Comparison of ENCODE assay signal across 32 cellular contexts in genomic region chr1:231248778-231249177, GRCh38.
"Had no signal": no experiment of that assay in that cellular context is flagged by ENCODE, and none has a peak within 500 bp of the region (broad histone marks: within the 10 kb centered on the region; RNA-seq: fewer than 3 reads in every experiment).

No MANE protein-coding gene starts in this region.

- H3K27ac Mint-ChIP-seq: activated CD4-positive, alpha-beta memory T cell treated with anti-CD3 and anti-CD28 coated beads for 36 hours; activated CD4-positive, alpha-beta T cell treated with anti-CD3 and anti-CD28 coated beads, Interleukin-2, amount 10 ng/mL, durations not matched to agents 24 days and 14 days; activated naive CD4-positive, alpha-beta T cell treated with anti-CD3 and anti-CD28 coated beads for 36 hours; activated naive CD8-positive, alpha-beta T cell treated with anti-CD3 and anti-CD28 coated beads for 36 hours; activated T-helper 1 cell treated with anti-CD3 and anti-CD28 coated beads, Interleukin-12 subunit alpha, Interleukin-12 subunit beta, Interleukin-2, Interleukin-4 antibody, amounts not matched to agents 30 ng/mL and 10 ng/mL and 1 ng/mL, durations not matched to agents 14 hours and 24 hours and 36 hours; mesothelial cell of epicardium; progenitor cell of endocrine pancreas; stimulated activated naive B cell treated with anti-CD40 and anti-IgM and Interleukin-4, amounts not matched to agents 10 μg/mL and 1 μg/mL and 100 μg/mL, for 72 hours had no signal

- H3K9me3 ChIP-seq: adrenal gland, body of pancreas, ovary, sigmoid colon, stomach, thyroid gland had no signal

- H3K27me3 Mint-ChIP-seq: activated CD4-positive, alpha-beta memory T cell treated with anti-CD3 and anti-CD28 coated beads for 36 hours; activated CD4-positive, alpha-beta T cell treated with anti-CD3 and anti-CD28 coated beads, Interleukin-2, amount 10 ng/mL, durations not matched to agents 24 days and 14 days; activated naive CD8-positive, alpha-beta T cell treated with anti-CD3 and anti-CD28 coated beads for 36 hours; naive thymus-derived CD4-positive, alpha-beta T cell; progenitor cell of endocrine pancreas; stimulated activated naive B cell treated with anti-CD40 and anti-IgM and Interleukin-4, amounts not matched to agents 10 μg/mL and 1 μg/mL and 100 μg/mL, for 72 hours had no signal

- H3K4me1 Mint-ChIP-seq: mesothelial cell of epicardium had no signal

- H3K27ac ChIP-seq: adrenal gland, body of pancreas, coronary artery, dorsolateral prefrontal cortex, ovary, sigmoid colon, stomach, thyroid gland, WERI-Rb-1 had no signal

- DNase-seq: activated CD4-positive, alpha-beta memory T cell treated with anti-CD3 and anti-CD28 coated beads for 36 hours; activated CD4-positive, alpha-beta T cell treated with anti-CD3 and anti-CD28 coated beads, Interleukin-2, amount 10 ng/mL, durations not matched to agents 24 days and 14 days; activated CD4-positive, CD25-positive, alpha-beta regulatory T cell treated with anti-CD3 and anti-CD28 coated beads, Interleukin-2, amount 50 U/mL, for 72 hours; activated CD8-positive, alpha-beta memory T cell treated with anti-CD3 and anti-CD28 coated beads, Interleukin-2, amount 50 U/mL, for 4 hours; activated effector memory CD4-positive, alpha-beta T cell treated with anti-CD3 and anti-CD28 coated beads, Interleukin-2, amount 50 U/mL, for 16 hours; activated naive CD4-positive, alpha-beta T cell treated with anti-CD3 and anti-CD28 coated beads for 36 hours; activated naive CD8-positive, alpha-beta T cell treated with anti-CD3 and anti-CD28 coated beads for 36 hours; activated T-cell treated with anti-CD3 and anti-CD28 coated beads, Interleukin-2, amount 50 U/mL, for 1 hour; adrenal gland; aorta; body of pancreas; dorsolateral prefrontal cortex; effector memory CD4-positive, alpha-beta T cell; erythroblast; head of caudate nucleus; hippocampal formation; left cardiac atrium; mammary epithelial cell; naive thymus-derived CD4-positive, alpha-beta T cell; ovary; sigmoid colon; small intestine; stimulated activated CD4-positive, alpha-beta T cell treated with anti-CD3 and anti-CD28 coated beads, Interleukin-4, amount 100 ng/mL, for 4 hours; stimulated activated naive B cell treated with anti-CD40 and anti-IgM and Interleukin-4, amounts not matched to agents 10 μg/mL and 1 μg/mL and 100 μg/mL, for 72 hours; stomach; T-helper 9 cell; thyroid gland; WERI-Rb-1 had no signal

- H3K27me3 ChIP-seq: adrenal gland, body of pancreas, dorsolateral prefrontal cortex, ovary, sigmoid colon, stomach, thyroid gland had no signal

- H3K4me1 ChIP-seq: body of pancreas, thyroid gland had no signal

- H3K4me3 Mint-ChIP-seq: activated CD4-positive, alpha-beta memory T cell treated with anti-CD3 and anti-CD28 coated beads for 36 hours; activated CD4-positive, alpha-beta T cell treated with anti-CD3 and anti-CD28 coated beads, Interleukin-2, amount 10 ng/mL, durations not matched to agents 24 days and 14 days; activated naive CD4-positive, alpha-beta T cell treated with anti-CD3 and anti-CD28 coated beads for 36 hours; activated naive CD8-positive, alpha-beta T cell treated with anti-CD3 and anti-CD28 coated beads for 36 hours; activated T-helper 1 cell treated with anti-CD3 and anti-CD28 coated beads, Interleukin-12 subunit alpha, Interleukin-12 subunit beta, Interleukin-2, Interleukin-4 antibody, amounts not matched to agents 30 ng/mL and 10 ng/mL and 1 ng/mL, durations not matched to agents 14 hours and 24 hours and 36 hours; mesothelial cell of epicardium; naive thymus-derived CD4-positive, alpha-beta T cell; stimulated activated naive B cell treated with anti-CD40 and anti-IgM and Interleukin-4, amounts not matched to agents 10 μg/mL and 1 μg/mL and 100 μg/mL, for 72 hours had no signal

- ATAC-seq: body of pancreas; left cardiac atrium; naive thymus-derived CD4-positive, alpha-beta T cell; stimulated activated naive B cell treated with anti-CD40 and anti-IgM and Interleukin-4, amounts not matched to agents 10 μg/mL and 1 μg/mL and 100 μg/mL, for 72 hours had no signal

- H3K9me3 Mint-ChIP-seq: activated CD4-positive, alpha-beta memory T cell treated with anti-CD3 and anti-CD28 coated beads for 36 hours; activated CD4-positive, alpha-beta T cell treated with anti-CD3 and anti-CD28 coated beads, Interleukin-2, amount 10 ng/mL, durations not matched to agents 24 days and 14 days; activated naive CD4-positive, alpha-beta T cell treated with anti-CD3 and anti-CD28 coated beads for 36 hours; activated naive CD8-positive, alpha-beta T cell treated with anti-CD3 and anti-CD28 coated beads for 36 hours; activated T-helper 1 cell treated with anti-CD3 and anti-CD28 coated beads, Interleukin-12 subunit alpha, Interleukin-12 subunit beta, Interleukin-2, Interleukin-4 antibody, amounts not matched to agents 30 ng/mL and 10 ng/mL and 1 ng/mL, durations not matched to agents 14 hours and 24 hours and 36 hours; mesothelial cell of epicardium; naive thymus-derived CD4-positive, alpha-beta T cell; stimulated activated naive B cell treated with anti-CD40 and anti-IgM and Interleukin-4, amounts not matched to agents 10 μg/mL and 1 μg/mL and 100 μg/mL, for 72 hours had no signal

- H3K4me3 ChIP-seq: adrenal gland, body of pancreas, coronary artery, dorsolateral prefrontal cortex, ovary, sigmoid colon, stomach, thyroid gland had no signal

- H3K36me3 ChIP-seq: ovary had no signal
